In genomic region chr20:47196091-47197081, GRCh38 we compare ENCODE assay signal across 1 cellular context.
TF ChIP-seq lines count a peak whose summit lies in the region.

No MANE protein-coding gene starts in this region.

TF ChIP-seq in HepG2, 621 proteins besides CTCF, POLR2A, EP300 and RAD21 (continued from another document and continues in another):
- TF ChIP-seq SNAPC4 (CRISPR knock-in tag; IDR thresholded peaks at IDR 0.05) (no peak), ZBTB42 (CRISPR knock-in tag; IDR thresholded peaks at IDR 0.05) (no peak), ETV6 (CRISPR knock-in tag; conservative IDR thresholded peaks at IDR 0.05) (peak; percentile 50; the same call in 1 of the 2 replicates), ZNF703 (CRISPR knock-in tag; IDR thresholded peaks at IDR 0.05; ENCODE audit: borderline replicate concordance) (no peak), POGZ (CRISPR knock-in tag; IDR thresholded peaks at IDR 0.05) (no peak; the same call in 1 of the 2 replicates), SRY (CRISPR knock-in tag; IDR thresholded peaks at IDR 0.05) (peak; percentile 86; the same call in 1 of the 2 replicates), SMYD3 (CRISPR knock-in tag; IDR thresholded peaks at IDR 0.05) (no peak), ZNF576 (CRISPR knock-in tag; IDR thresholded peaks at IDR 0.05) (no peak), MIXL1 (CRISPR knock-in tag; IDR thresholded peaks at IDR 0.05) (peak; percentile 71; the same call in 1 of the 2 replicates), YEATS4 (CRISPR knock-in tag; IDR thresholded peaks at IDR 0.05; ENCODE audit: borderline replicate concordance) (peak; percentile 61; the same call in 1 of the 2 replicates), ZNF121 (CRISPR knock-in tag; IDR thresholded peaks at IDR 0.05) (peak; percentile 79), ZBTB21 (CRISPR knock-in tag; IDR thresholded peaks at IDR 0.05) (no peak), MYPOP (CRISPR knock-in tag; IDR thresholded peaks at IDR 0.05) (peak; percentile 65; the same call in 1 of the 2 replicates), ZNF354B (CRISPR knock-in tag; IDR thresholded peaks at IDR 0.05) (0 out of 2 replicates have a peak, but pooled peaks have one; percentile 64), ZNF207 (IDR thresholded peaks at IDR 0.05; ENCODE audit: borderline replicate concordance) (no peak), ZNF569 (CRISPR knock-in tag; IDR thresholded peaks at IDR 0.05; ENCODE audit: borderline replicate concordance) (no peak), GPBP1L1 (CRISPR knock-in tag; IDR thresholded peaks at IDR 0.05) (no peak), MIER3 (CRISPR knock-in tag; IDR thresholded peaks at IDR 0.05; ENCODE audit: borderline replicate concordance) (peak; percentile 63; the same call in 1 of the 2 replicates), RARA (CRISPR knock-in tag; IDR thresholded peaks at IDR 0.05) (peak; percentile 40), ERF (CRISPR knock-in tag; IDR thresholded peaks at IDR 0.05) (peak; percentile 84; the same call in 1 of the 2 replicates), PHF21A (CRISPR knock-in tag; IDR thresholded peaks at IDR 0.05) (peak; percentile 61; the same call in 1 of the 2 replicates), HOXA9 (CRISPR knock-in tag; IDR thresholded peaks at IDR 0.05; ENCODE audit: borderline replicate concordance) (no peak), ATF6 (CRISPR knock-in tag; conservative IDR thresholded peaks at IDR 0.05) (peak; percentile 97; the same call in 1 of the 2 replicates), ZKSCAN8 (CRISPR knock-in tag; IDR thresholded peaks at IDR 0.05; ENCODE audit: borderline replicate concordance) (peak; percentile 80; the same call in 1 of the 2 replicates), FOXC1 (CRISPR knock-in tag; IDR thresholded peaks at IDR 0.05; ENCODE audit: borderline replicate concordance) (peak; percentile 68; the same call in 1 of the 2 replicates), SP2 (CRISPR knock-in tag; IDR thresholded peaks at IDR 0.05) (peak; percentile 20; the same call in 1 of the 2 replicates), MNT (IDR thresholded peaks at IDR 0.05) (no peak), ZNF333 (CRISPR knock-in tag; IDR thresholded peaks at IDR 0.05; ENCODE audit: borderline replicate concordance) (no peak), HNF4G (IDR thresholded peaks at IDR 0.05; ENCODE audit: borderline replicate concordance, low read depth, low read length) (no peak), HNF4G (CRISPR knock-in tag; IDR thresholded peaks at IDR 0.05; ENCODE audit: borderline replicate concordance, low read depth) (no peak), FOXK2 (IDR thresholded peaks at IDR 0.05) (no peak), IRX3 (CRISPR knock-in tag; IDR thresholded peaks at IDR 0.05; ENCODE audit: borderline replicate concordance, low read depth) (no peak), NR2F6 (IDR thresholded peaks at IDR 0.05) (peak; percentile 70), NR2F6 (CRISPR knock-in tag; IDR thresholded peaks at IDR 0.05) (peak; percentile 69), ZBTB39 (CRISPR knock-in tag; IDR thresholded peaks at IDR 0.05) (no peak), TOE1 (CRISPR knock-in tag; IDR thresholded peaks at IDR 0.05) (no peak), GTF3A (CRISPR knock-in tag; conservative IDR thresholded peaks at IDR 0.05) (0 out of 2 replicates have a peak, but pooled peaks have one; percentile 45), KDM3A (CRISPR knock-in tag; IDR thresholded peaks at IDR 0.05; ENCODE audit: low read depth) (peak; percentile 86; the same call in 1 of the 2 replicates), ETV5 (CRISPR knock-in tag; IDR thresholded peaks at IDR 0.05; ENCODE audit: borderline replicate concordance) (peak; percentile 47; the same call in 1 of the 2 replicates), NR2F1 (CRISPR knock-in tag; IDR thresholded peaks at IDR 0.05) (peak; percentile 7 to 74; a peak in 2 of 4 replicates), POLR2AphosphoS2 (IDR thresholded peaks at IDR 0.05; ENCODE audit: low read depth, low read length) (no peak), BRD4 (CRISPR knock-in tag; IDR thresholded peaks at IDR 0.05) (peak; percentile 69), ZNF614 (CRISPR knock-in tag; IDR thresholded peaks at IDR 0.05; ENCODE audit: borderline replicate concordance) (peak; percentile 82; the same call in 1 of the 2 replicates), HOXA7 (CRISPR knock-in tag; IDR thresholded peaks at IDR 0.05) (no peak), DMAP1 (CRISPR knock-in tag; IDR thresholded peaks at IDR 0.05) (no peak), POLR2AphosphoS5 (IDR thresholded peaks at IDR 0.05; ENCODE audit: low read depth, low read length) (no peak), MEIS2 (CRISPR knock-in tag; IDR thresholded peaks at IDR 0.05) (no peak), JUND (CRISPR knock-in tag; IDR thresholded peaks at IDR 0.05) (no peak), ZNF296 (CRISPR knock-in tag; conservative IDR thresholded peaks at IDR 0.05) (0 out of 2 replicates have a peak, but pooled peaks have one; percentile 20), SUZ12 (IDR thresholded peaks at IDR 0.05; ENCODE audit: low read depth, low read length) (no peak), KAT2B (IDR thresholded peaks at IDR 0.05; ENCODE audit: borderline replicate concordance, low read depth, low read length) (no peak), BCL6 (CRISPR knock-in tag; IDR thresholded peaks at IDR 0.05) (peak; percentile 61), IRF9 (CRISPR knock-in tag; IDR thresholded peaks at IDR 0.05; ENCODE audit: borderline replicate concordance) (peak; percentile 87; the same call in 1 of the 2 replicates), RCOR2 (CRISPR knock-in tag; IDR thresholded peaks at IDR 0.05) (peak; percentile 29; the same call in 1 of the 2 replicates), ZNF432 (CRISPR knock-in tag; IDR thresholded peaks at IDR 0.05; ENCODE audit: borderline replicate concordance) (no peak), POGK (CRISPR knock-in tag; conservative IDR thresholded peaks at IDR 0.05) (no peak; the same call in 1 of the 2 replicates)
